Comparison of ENCODE assay signal across 8 cellular contexts in genomic region chr7:124764847-124765400, GRCh38. TPM values are rescaled to one million over a fixed set of nuclear protein-coding genes. Genes with fewer than 3 reads are reported as not detected.
DNase-seq lines count a peak whose midpoint lies in the region; ATAC-seq and TF ChIP-seq lines count a peak whose summit lies in the region.

No MANE protein-coding gene starts in this region.

- POLR2A ChIA-PET in activated CD4-positive, alpha-beta T cell treated with anti-CD3 and anti-CD28 coated beads for 36 hours (lab: Charles Lee) = interaction anchor here (0.8 kb wide), 1 partner anchor 150 kb away, joined by 3 read pairs; no protein-coding TSS in a partner anchor
- POLR2A ChIA-PET in activated B cell treated with CpG ODN at 0.5 μM for 24 hours (lab: Charles Lee) = no interaction called here

- peak; percentile 56 for ATAC-seq in activated CD4-positive, alpha-beta T cell treated with anti-CD3 and anti-CD28 coated beads for 36 hours
- ATAC-seq in HG03095 (IDR thresholded peaks at IDR 0.05; ENCODE audit: unreplicated experiment) = peak; percentile 37
- ATAC-seq in activated B cell treated with CpG ODN at 0.5 μM for 24 hours (ENCODE audit: low read depth) = peak; percentile 28
- peak; percentile 50 for ATAC-seq in esophagus mucosa
- peak in 1 of 3 donors; percentile 53 for ATAC-seq in natural killer cell

- H3K27me3 Mint-ChIP-seq in activated CD4-positive, alpha-beta T cell treated with anti-CD3 and anti-CD28 coated beads for 36 hours = peaks cover 37% of the 10 kb centered on the region
- H3K27me3 Mint-ChIP-seq in activated B cell treated with CpG ODN at 0.5 μM for 24 hours (peaks cover 35% of the 10 kb centered on the region), natural killer cell (ENCODE audit: low read depth in 2 of 2) (peaks cover 18 to 20% of the 10 kb centered on the region in 2 donors)

- no peaks in the 10 kb centered on the region for H3K36me3 Mint-ChIP-seq in activated CD4-positive, alpha-beta T cell treated with anti-CD3 and anti-CD28 coated beads for 36 hours (ENCODE audit: low read depth)
- H3K36me3 Mint-ChIP-seq in activated B cell treated with CpG ODN at 0.5 μM for 24 hours (ENCODE audit: low read depth) (no peaks in the 10 kb centered on the region), natural killer cell (peaks cover 13% of the 10 kb centered on the region)

- H3K9me3 Mint-ChIP-seq in activated CD4-positive, alpha-beta T cell treated with anti-CD3 and anti-CD28 coated beads for 36 hours (ENCODE audit: low read depth) = no peaks in the 10 kb centered on the region
- H3K9me3 Mint-ChIP-seq in activated B cell treated with CpG ODN at 0.5 μM for 24 hours (no peaks in the 10 kb centered on the region), natural killer cell (no peaks in the 10 kb centered on the region)

- peak overlapping the region; percentile 67 for H3K4me3 Mint-ChIP-seq in activated CD4-positive, alpha-beta T cell treated with anti-CD3 and anti-CD28 coated beads for 36 hours
- H3K4me3 Mint-ChIP-seq in activated B cell treated with CpG ODN at 0.5 μM for 24 hours = peak overlapping the region; percentile 81
- H3K4me3 Mint-ChIP-seq in natural killer cell = peak overlapping the region; percentile 75

- H3K27ac Mint-ChIP-seq in activated CD4-positive, alpha-beta T cell treated with anti-CD3 and anti-CD28 coated beads for 36 hours = no peak overlapping the region
- H3K27ac Mint-ChIP-seq in activated B cell treated with CpG ODN at 0.5 μM for 24 hours = no peak overlapping the region
- no peak overlapping the region for H3K27ac Mint-ChIP-seq in natural killer cell

- CTCF ChIA-PET in activated CD4-positive, alpha-beta T cell treated with anti-CD3 and anti-CD28 coated beads for 36 hours (lab: Charles Lee) = interaction anchor here (0.7 kb wide), 1 partner anchor 1169 kb away, joined by 3 read pairs; no protein-coding TSS in a partner anchor
- CTCF ChIA-PET in activated B cell treated with CpG ODN at 0.5 μM for 24 hours (lab: Charles Lee) = no interaction called here

- intact Hi-C loops in activated CD4-positive, alpha-beta T cell treated with anti-CD3 and anti-CD28 coated beads for 36 hours (cut with DNase I, micrococcal nuclease) = no loop called here
- intact Hi-C loops in activated B cell treated with CpG ODN at 0.5 μM for 24 hours (cut with micrococcal nuclease) = no loop called here
- intact Hi-C loops in natural killer cell (cut with micrococcal nuclease) = no loop called here

- TF ChIP-seq CTCF in activated B cell treated with CpG ODN at 0.5 μM for 24 hours (IDR thresholded peaks at IDR 0.05) (no peak), natural killer cell (IDR thresholded peaks at IDR 0.05) (no peak)

- peak; percentile 45 for DNase-seq in activated CD4-positive, alpha-beta T cell treated with anti-CD3 and anti-CD28 coated beads for 36 hours
- DNase-seq in activated CD4-positive, alpha-beta T cell treated with anti-CD3 and anti-CD28 coated beads for 1 hour = no peak
- DNase-seq in activated B cell treated with CpG ODN at 0.5 μM for 24 hours (no peak), natural killer cell (peak; percentile 15), SKM-1 (lab: John Stamatoyannopoulos, UW; ENCODE audit: unreplicated experiment) (no peak), SKM-1 treated with dmso at 0.1 percent for 144 hours (lab: John Stamatoyannopoulos, UW; ENCODE audit: unreplicated experiment) (no peak)

- H3K4me1 Mint-ChIP-seq in activated CD4-positive, alpha-beta T cell treated with anti-CD3 and anti-CD28 coated beads for 36 hours = peaks cover 13% of the 10 kb centered on the region
- H3K4me1 Mint-ChIP-seq in activated B cell treated with CpG ODN at 0.5 μM for 24 hours = peaks cover 22% of the 10 kb centered on the region
- H3K4me1 Mint-ChIP-seq in natural killer cell = peaks cover 17 to 22% of the 10 kb centered on the region in 2 donors

RNA-seq across cellular contexts. Expression of gene GPR37, which starts 0.7 kb away (rescaled TPM):
- total RNA-seq in activated CD4-positive, alpha-beta T cell treated with anti-CD3 and anti-CD28 coated beads for 36 hours = not detected
- total RNA-seq in activated B cell treated with CpG ODN at 0.5 μM for 24 hours (not detected in 2 replicates), esophagus mucosa (5.9 TPM), natural killer cell (not detected)

Comparison
In these comparisons a context has a peak if more than half of its experiments do, and no peak if none do; other contexts are left out.
1. DNase-seq: peak in activated CD4-positive, alpha-beta T cell treated with anti-CD3 and anti-CD28 coated beads for 36 hours (single experiment) and natural killer cell (single experiment); none in activated CD4-positive, alpha-beta T cell treated with anti-CD3 and anti-CD28 coated beads for 1 hour (single experiment), activated B cell treated with CpG ODN at 0.5 μM for 24 hours (single experiment), SKM-1 (single experiment) and SKM-1 treated with dmso at 0.1 percent for 144 hours (single experiment).
2. Peak in every context shown above with its lines, with median percentiles within 50 percentile points of each other: H3K4me3 Mint-ChIP-seq.